Comparison of ENCODE assay signal across 8 cellular contexts in the genomic region with DNA sequence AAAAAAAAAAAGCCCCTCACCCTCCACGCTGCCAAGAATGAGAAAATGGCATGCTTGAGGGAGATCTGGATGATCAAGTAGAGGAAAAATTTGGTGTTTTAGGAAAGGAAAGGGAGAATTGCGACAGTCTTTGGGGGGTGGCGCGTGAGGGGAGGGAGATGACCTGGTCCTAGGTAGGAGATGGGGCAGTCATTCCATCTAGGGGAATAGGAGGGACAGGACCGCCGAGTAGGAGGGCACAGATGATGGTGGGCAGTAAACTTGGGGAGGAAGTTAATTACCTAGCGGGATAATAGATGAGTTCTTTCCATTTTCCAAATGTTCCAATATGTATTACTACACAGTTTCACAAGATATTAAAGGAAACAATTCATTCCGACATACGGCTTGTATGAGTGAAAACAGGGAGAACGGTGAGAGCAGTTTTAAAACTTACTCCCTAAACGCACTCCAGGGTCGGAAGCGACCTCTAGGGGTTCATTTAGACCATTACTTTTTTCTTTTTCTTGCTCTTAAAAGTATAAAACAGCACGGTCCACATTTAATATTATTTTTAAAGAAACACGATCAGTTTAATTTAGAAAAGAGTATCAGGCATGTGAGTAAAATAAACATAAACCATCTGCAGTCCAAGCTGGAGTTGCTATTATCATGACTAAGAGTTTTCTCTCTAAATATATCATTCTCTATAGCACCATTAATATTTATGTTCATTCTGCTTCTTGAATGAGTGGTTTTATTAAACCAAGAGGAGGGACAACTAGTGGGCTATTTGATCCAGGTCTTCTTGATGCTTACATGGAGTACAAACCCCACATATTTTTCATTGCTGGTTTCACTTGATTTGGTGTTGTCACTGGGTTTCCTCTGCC. TPM values are rescaled to one million over a fixed set of nuclear protein-coding genes. Genes with fewer than 3 reads are reported as not detected.
DNase-seq lines count a peak whose midpoint lies in the region; ATAC-seq and TF ChIP-seq lines count a peak whose summit lies in the region.

No MANE protein-coding gene starts in this region.

- TF ChIP-seq EP300 in gastroesophageal sphincter (IDR thresholded peaks at IDR 0.05): no peak

- DNase-seq in ELR (ENCODE audit: low read depth) (peak; percentile 72), NCI-H2107 treated with DMSO at 0.1 percent for 48 hours (lab: John Stamatoyannopoulos, UW; ENCODE audit: unreplicated experiment) (peak; percentile 80), retinal pigment epithelial cell (ENCODE audit: low read depth) (no peak)
- DNase-seq in activated CD4-positive, alpha-beta T cell treated with anti-CD3 and anti-CD28 coated beads, Interleukin-2, amount 50 U/mL, for 1 hour: peak; percentile 27

- no peak for ATAC-seq in gastroesophageal sphincter
- ATAC-seq in HG03175 (IDR thresholded peaks at IDR 0.05; ENCODE audit: unreplicated experiment): no peak
- ATAC-seq in HG03025 (IDR thresholded peaks at IDR 0.05; ENCODE audit: low FRiP score, unreplicated experiment): no peak

- peaks cover 11% of the 10 kb centered on the region for H3K79me2 ChIP-seq in ACC112 (ENCODE audit: control insufficient read depth, insufficient read depth, low read length, unreplicated experiment)

- 2 to 3% methylated on average over 13 of the region's 15 CpGs for WGBS in gastroesophageal sphincter (ENCODE audit: low coverage in 1 of 2), 2 donors

- H3K9me3 ChIP-seq in gastroesophageal sphincter: no peaks in the 10 kb centered on the region

- H2AFZ ChIP-seq in ACC112 (ENCODE audit: low read length, unreplicated experiment): peak overlapping the region; percentile 94

- H3K36me3 ChIP-seq in ACC112 (ENCODE audit: insufficient read depth, low read length) (no peaks in the 10 kb centered on the region), gastroesophageal sphincter (no peaks in the 10 kb centered on the region)

- H3K4me1 ChIP-seq in ACC112 (ENCODE audit: control insufficient read depth, insufficient read depth, low read length, unreplicated experiment): peaks cover 15% of the 10 kb centered on the region
- peaks cover 0 to 32% (median 10%) of the 10 kb centered on the region in 3 donors for H3K4me1 ChIP-seq in gastroesophageal sphincter

- TF ChIP-seq CTCF in gastroesophageal sphincter (IDR thresholded peaks at IDR 0.05) (peak; percentile 45 to 83 (median 62)), retinal pigment epithelial cell (conservative IDR thresholded peaks at IDR 0.05; ENCODE audit: low read depth, low read length) (peak; percentile 67)

- no peak for TF ChIP-seq POLR2A in gastroesophageal sphincter (IDR thresholded peaks at IDR 0.05)

- no peak overlapping the region for H3K27ac ChIP-seq in ACC112 (ENCODE audit: low read depth, low read length)
- no peak overlapping the region for H3K27ac ChIP-seq in gastroesophageal sphincter

- H3K27me3 ChIP-seq in ACC112 (ENCODE audit: insufficient read depth, low read length): no peaks in the 10 kb centered on the region
- no peaks in the 10 kb centered on the region for H3K27me3 ChIP-seq in gastroesophageal sphincter

- H3K4me3 ChIP-seq in ACC112 (ENCODE audit: low read depth, low read length) (peak overlapping the region; percentile 73), gastroesophageal sphincter (peak overlapping the region in 1 of 2 donors; percentile 0), retinal pigment epithelial cell (ENCODE audit: low read length) (peak overlapping the region; percentile 17)

RNA-seq across cellular contexts. Expression of a gene that starts 3.0 kb away (rescaled TPM):
- 10 to 100 TPM; 12.5 to 22.7 (median 17.2) TPM for total RNA-seq in gastroesophageal sphincter

RNA-seq across cellular contexts. Expression of a gene that starts 11.5 kb away (rescaled TPM):
- 10 to 100 TPM in 1 of 4 donors, 1 to 10 TPM in 3; 2.5 to 10.0 (median 5.6) TPM for total RNA-seq in gastroesophageal sphincter

RNA-seq across cellular contexts. Expression of a gene that starts 41.1 kb away (rescaled TPM):
- 10 to 100 TPM in 1 of 4 donors, 1 to 10 TPM in 1, under 1 TPM in 1, not detected in 1; 0.93 to 10.6 (median 1.4) TPM for total RNA-seq in gastroesophageal sphincter
